In genomic region chr13:32428581-32429072, GRCh38 we compare ENCODE assay signal across 8 cellular contexts. TPM values are rescaled to one million over a fixed set of nuclear protein-coding genes. Genes with fewer than 3 reads are reported as not detected.
A peak's percentile ranks its signal among the peaks of the same experiment; 100 is the strongest.
DNase-seq lines count a peak whose midpoint lies in the region; ATAC-seq and TF ChIP-seq lines count a peak whose summit lies in the region.

No MANE protein-coding gene starts in this region.

- H3K27me3 ChIP-seq in HUES64 (ENCODE audit: insufficient read depth, low read length) (peaks cover 32% of the 10 kb centered on the region), adrenal gland (no peaks in the 10 kb centered on the region), left lung (no peaks in the 10 kb centered on the region), testis (no peaks in the 10 kb centered on the region)

- intact Hi-C loops in adrenal gland (cut with DNase I), result loop anchor here in 1 of 2 donors (10.0 kb wide), 1 partner anchor 106 kb away; the partner anchor contains the start of gene N4BP2L2
- intact Hi-C loops in left lung (cut with DNase I), result no loop called here
- intact Hi-C loops in testis (cut with DNase I; ENCODE audit: low total_unique reads), result no loop called here

- peak; percentile 36 for ATAC-seq in left lung

- H3K9me3 ChIP-seq in HUES64 (ENCODE audit: insufficient read depth, low read depth, low read length) (no peaks in the 10 kb centered on the region), adrenal gland (replicated peaks in 1 of 3) (no peaks in the 10 kb centered on the region), left lung (no peaks in the 10 kb centered on the region), testis (no peaks in the 10 kb centered on the region)

- peaks cover 6% of the 10 kb centered on the region; the same call in 1 of the 2 replicates for H3K4me1 ChIP-seq in HUES64 (ENCODE audit: insufficient read depth, low read length)
- peaks cover 0 to 21% of the 10 kb centered on the region in 2 donors for H3K4me1 ChIP-seq in adrenal gland (replicated peaks in 1 of 2)
- H3K4me1 ChIP-seq in left lung, result peaks cover 4 to 57% of the 10 kb centered on the region in 2 donors
- peaks cover 7% of the 10 kb centered on the region for H3K4me1 ChIP-seq in testis

- TF ChIP-seq CTCF in adrenal gland (IDR thresholded peaks at IDR 0.05), result no peak
- TF ChIP-seq CTCF in left lung (IDR thresholded peaks at IDR 0.05), result no peak
- TF ChIP-seq CTCF in testis (IDR thresholded peaks at IDR 0.05), result no peak

- in situ Hi-C loops in ACHN (cut with HindIII; ENCODE audit: low pct_ligation_motif_present, low pct_unique_long_range_greater_than_20kb, low sequenced_read_pairs), result no loop called here

- H3K36me3 ChIP-seq in HUES64 (ENCODE audit: insufficient read depth, low read length), result no peaks in the 10 kb centered on the region
- no peaks in the 10 kb centered on the region for H3K36me3 ChIP-seq in adrenal gland (replicated peaks in 1 of 2)
- H3K36me3 ChIP-seq in left lung, result peaks cover 0 to 4% of the 10 kb centered on the region in 2 donors
- no peaks in the 10 kb centered on the region for H3K36me3 ChIP-seq in testis (ENCODE audit: low read depth, missing control alignments)

- H3K9ac ChIP-seq in HUES64 (ENCODE audit: low read depth, low read length), result no peak overlapping the region

- DNase-seq in ACHN (peak; percentile 2), adrenal gland (peak in 3 of 7 donors; percentile 12 to 29 (median 24)), left lung (no peak), testis (no peak), NCI-H2081 (lab: John Stamatoyannopoulos, UW) (no peak), COR-L47 (lab: John Stamatoyannopoulos, UW) (no peak)
- DNase-seq in stimulated activated CD4-positive, alpha-beta T cell treated with anti-CD3 and anti-CD28 coated beads, Interleukin-4, amount 100 ng/mL, for 4 hours, result no peak

- TF ChIP-seq POLR2A in adrenal gland (IDR thresholded peaks at IDR 0.05), result no peak
- TF ChIP-seq POLR2A in testis (IDR thresholded peaks at IDR 0.05), result no peak

- peak overlapping the region; percentile 87 for H3K4me3 ChIP-seq in HUES64 (ENCODE audit: low read length)
- H3K4me3 ChIP-seq in adrenal gland, result peak overlapping the region in 2 of 4 donors; percentile 87 to 96
- H3K4me3 ChIP-seq in left lung, result peak overlapping the region; percentile 76 to 83
- H3K4me3 ChIP-seq in testis, result peak overlapping the region; percentile 81

- WGBS in HUES64, result 87% methylated on average over 7 of the region's 7 CpGs
- 27 to 34% (median 30%) methylated on average over 7 of the region's 7 CpGs for WGBS in adrenal gland, 4 donors
- 21 to 23% methylated on average over 7 of the region's 7 CpGs for WGBS in testis, 2 donors

- H3K27ac ChIP-seq in HUES64 (ENCODE audit: low read depth, low read length), result no peak overlapping the region
- peak overlapping the region; percentile 58 to 93 (median 81) for H3K27ac ChIP-seq in adrenal gland
- peak overlapping the region; percentile 84 to 92 for H3K27ac ChIP-seq in left lung
- H3K27ac ChIP-seq in testis, result peak overlapping the region; percentile 93 to 94

RNA-seq across cellular contexts. Expression of gene N4BP2L1, which starts 0.7 kb away (rescaled TPM):
- polyA plus RNA-seq in HUES64 (2013, experiment 1 of 2), result 1.3 TPM
- 2.7 TPM for polyA plus RNA-seq in HUES64 (2013, experiment 2 of 2)
- total RNA-seq in adrenal gland, result 10 to 100 TPM in 5 of 8 donors, 1 to 10 TPM in 3; 6.7 to 23.5 (median 10.6) TPM
- 10 to 100 TPM in 2 of 3 donors, 1 to 10 TPM in 1; 9.4 to 22.0 (median 16.5) TPM for polyA plus RNA-seq in adrenal gland
- total RNA-seq in left lung, result 10 to 100 TPM; 12.4 to 13.4 TPM
- total RNA-seq in testis, result 10 to 100 TPM; 12.8 to 13.6 TPM
- 8.3 TPM for polyA plus RNA-seq in testis (ENCODE audit: insufficient read depth, low read depth, low replicate concordance)
